16 cellular contexts compared by ENCODE assay signal in the genomic region with DNA sequence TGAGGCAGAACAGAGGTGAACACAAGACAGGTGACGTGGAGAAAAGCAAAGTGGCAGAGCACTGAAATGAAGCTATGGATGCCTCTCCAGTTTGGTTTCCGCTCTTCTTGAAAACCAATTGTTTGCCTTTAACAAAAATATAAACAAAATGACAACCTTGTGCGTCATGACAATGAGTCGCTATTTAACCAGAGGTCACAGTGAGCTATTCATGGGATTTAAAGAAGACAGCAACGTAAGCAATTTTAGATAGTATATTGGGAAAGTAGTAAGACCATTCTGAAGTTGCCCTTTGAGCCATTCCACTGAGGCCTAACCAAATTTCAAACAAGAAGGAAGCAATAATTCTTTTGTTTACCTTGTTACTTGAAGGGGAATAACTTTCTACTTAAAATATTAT. TPM values are rescaled to one million over a fixed set of nuclear protein-coding genes. Genes with fewer than 3 reads are reported as not detected.
DNase-seq lines count a peak whose midpoint lies in the region; ATAC-seq, FAIRE-seq and TF ChIP-seq lines count a peak whose summit lies in the region.
"Had no signal": no experiment of that assay in that cellular context is flagged by ENCODE, and none has a peak within 500 bp of the region (broad histone marks: within the 10 kb centered on the region; RNA-seq: fewer than 3 reads in every experiment).

No MANE protein-coding gene starts in this region.

- no peaks in the 10 kb centered on the region for H3F3A ChIP-seq in PC-3 (ENCODE audit: low read length, unreplicated experiment)

- H3K27ac ChIP-seq in PC-3 (ENCODE audit: low read length), result peak overlapping the region; percentile 2

- intact Hi-C loops in PC-3 (cut with micrococcal nuclease), result loop anchor here (2.0 kb wide), 1 partner anchor 42 kb away; no protein-coding TSS in a partner anchor

- POLR2A ChIA-PET in PC-3 (lab: Charles Lee; ENCODE audit: unreplicated experiment), result interaction anchor here (0.6 kb wide), 1 partner anchor 1951 kb away, joined by 3 read pairs; no protein-coding TSS in a partner anchor

- no peaks in the 10 kb centered on the region for H3K9me2 ChIP-seq in PC-3 (replicated peaks; ENCODE audit: low read length)

- peak; percentile 82 for FAIRE-seq in H54 (lab: Jason Lieb, UNC)

- peak overlapping the region; percentile 2 for H2AFZ ChIP-seq in PC-3 (ENCODE audit: low read length)

- TF ChIP-seq POLR2A in H54 (IDR thresholded peaks at IDR 0.05; ENCODE audit: low read depth, low read length), result no peak

- no peaks in the 10 kb centered on the region for H3K79me2 ChIP-seq in PC-3 (ENCODE audit: low read length)

- peaks cover 11% of the 10 kb centered on the region for H3K4me1 ChIP-seq in PC-3 (ENCODE audit: insufficient read depth, low read length)

- no TSS peak for BruUV-seq in PC-3 (replicated peaks; lab: Mats Ljungman, UMichigan)

- H3K9ac ChIP-seq in PC-3 (ENCODE audit: low read length), result no peak overlapping the region

- CTCF ChIA-PET in PC-3 (lab: Charles Lee), result interaction anchor here (0.6 to 1.1 kb wide), 2 partner anchors 14 to 325 kb away, joined by 3 to 5 read pairs; no protein-coding TSS in a partner anchor

- no peaks in the 10 kb centered on the region for H3K9me3 ChIP-seq in PC-3 (ENCODE audit: low read length)

- H4K20me1 ChIP-seq in PC-3 (ENCODE audit: low read length), result no peaks in the 10 kb centered on the region

- TF ChIP-seq CTCF in PC-3 (conservative IDR thresholded peaks at IDR 0.05; ENCODE audit: low read depth, low read length), result no peak

- H3K27me3 ChIP-seq in PC-3 (ENCODE audit: low read length), result no peaks in the 10 kb centered on the region

- no peaks in the 10 kb centered on the region for H3K36me3 ChIP-seq in PC-3 (ENCODE audit: low read depth, low read length)

- peak overlapping the region; percentile 3; the same call in 1 of the 2 replicates for H3K4me2 ChIP-seq in PC-3 (ENCODE audit: low read length)

- H3K4me3 ChIP-seq in PC-3 (ENCODE audit: low read length), result no peak overlapping the region

- DNase-seq in DMS53 treated with DMSO at 0.1 percent for 48 hours (lab: John Stamatoyannopoulos, UW; ENCODE audit: unreplicated experiment) (peak; percentile 98), H54 (ENCODE audit: insufficient read length, low spot score) (no peak), PC-3 (peak; percentile 92), DMS79 (lab: John Stamatoyannopoulos, UW) (no peak), HuH-7 (ENCODE audit: low spot score) (no peak)
- DNase-seq in stimulated activated naive CD8-positive, alpha-beta T cell treated with anti-CD3 and anti-CD28 coated beads, Interleukin-15, Interleukin-2, amounts not matched to agents 100 U/mL and 50 U/mL, for 24 hours, result no peak
- DNase-seq: CD8-positive, alpha-beta T cell; COR-L47; DMS79 treated with DMSO at 0.1 percent for 48 hours; GF-D8; H7; Kasumi-1; KBM-7 had no signal

- ATAC-seq in PC-3 (peak; percentile 73), HG03175 (IDR thresholded peaks at IDR 0.05; ENCODE audit: unreplicated experiment) (no peak)
- no peak for ATAC-seq in stimulated activated naive CD8-positive, alpha-beta T cell treated with anti-CD3 and anti-CD28 coated beads, Interleukin-15, Interleukin-2, amounts not matched to agents 100 U/mL and 50 U/mL, for 24 hours
- ATAC-seq: CD8-positive, alpha-beta T cell had no signal

RNA-seq across cellular contexts. Expression of gene LRRTM3, which starts 15.2 kb away (rescaled TPM):
- total RNA-seq in PC-3 (2014; rRNA removed), result 0.12 and 0.15 TPM in 2 replicates
- total RNA-seq: A673; CD8-positive, alpha-beta T cell; HT-29 had no signal

Comparison
In these comparisons a context has a peak if more than half of its experiments do, and no peak if none do; other contexts are left out.
1. DNase-seq: peak in DMS53 treated with DMSO at 0.1 percent for 48 hours (single experiment) and PC-3 (single experiment); none in H54 (single experiment), DMS79 (single experiment), HuH-7 (single experiment) and stimulated activated naive CD8-positive, alpha-beta T cell treated with anti-CD3 and anti-CD28 coated beads, Interleukin-15, Interleukin-2, amounts not matched to agents 100 U/mL and 50 U/mL, for 24 hours (single experiment).